Comparison of ENCODE assay signal across 15 cellular contexts in genomic region chr5:43674536-43674935, GRCh38.
"Had no signal": no experiment of that assay in that cellular context is flagged by ENCODE, and none has a peak within 500 bp of the region (broad histone marks: within the 10 kb centered on the region; RNA-seq: fewer than 3 reads in every experiment).

No MANE protein-coding gene starts in this region.

- H3K27ac Mint-ChIP-seq: activated naive CD4-positive, alpha-beta T cell treated with anti-CD3 and anti-CD28 coated beads for 36 hours; activated T-helper 2 cell treated with anti-CD3 and anti-CD28 coated beads, Interferon-gamma antibody, Interleukin-2, Interleukin-4, amounts not matched to agents 10 μg/mL and 5 μg/mL and 100 μg/mL, durations not matched to agents 14 hours and 24 hours and 36 hours; naive B cell; stimulated activated memory B cell treated with anti-CD40 and anti-IgM and Interleukin-4, amounts not matched to agents 10 μg/mL and 1 μg/mL and 100 μg/mL, for 72 hours had no signal

- H3K27me3 Mint-ChIP-seq: naive B cell; stimulated activated memory B cell treated with anti-CD40 and anti-IgM and Interleukin-4, amounts not matched to agents 10 μg/mL and 1 μg/mL and 100 μg/mL, for 72 hours had no signal

- H3K4me1 ChIP-seq: gastroesophageal sphincter, left lung, parathyroid adenoma, thyroid gland had no signal

- H3K9ac ChIP-seq: parathyroid adenoma had no signal

- H3K9me3 Mint-ChIP-seq: activated naive CD4-positive, alpha-beta T cell treated with anti-CD3 and anti-CD28 coated beads for 36 hours; activated T-helper 2 cell treated with anti-CD3 and anti-CD28 coated beads, Interferon-gamma antibody, Interleukin-2, Interleukin-4, amounts not matched to agents 10 μg/mL and 5 μg/mL and 100 μg/mL, durations not matched to agents 14 hours and 24 hours and 36 hours; stimulated activated memory B cell treated with anti-CD40 and anti-IgM and Interleukin-4, amounts not matched to agents 10 μg/mL and 1 μg/mL and 100 μg/mL, for 72 hours had no signal

- H3K9me3 ChIP-seq: body of pancreas, gastroesophageal sphincter, left lung, thyroid gland had no signal

- H3K27me3 ChIP-seq: body of pancreas, gastroesophageal sphincter, left lung, thyroid gland had no signal

- H3K4me3 Mint-ChIP-seq: activated naive CD4-positive, alpha-beta T cell treated with anti-CD3 and anti-CD28 coated beads for 36 hours; naive B cell; stimulated activated memory B cell treated with anti-CD40 and anti-IgM and Interleukin-4, amounts not matched to agents 10 μg/mL and 1 μg/mL and 100 μg/mL, for 72 hours had no signal

- DNase-seq: activated CD4-positive, alpha-beta T cell treated with anti-CD3 and anti-CD28 coated beads for 1 hour; activated CD4-positive, alpha-beta T cell treated with anti-CD3 and anti-CD28 coated beads, Interleukin-2, amount 50 U/mL, for 4 hours; activated naive CD4-positive, alpha-beta T cell treated with anti-CD3 and anti-CD28 coated beads for 36 hours; body of pancreas; central memory CD4-positive, alpha-beta T cell; effector CD4-positive, alpha-beta T cell; left lung; mammary epithelial cell; naive B cell; thyroid gland had no signal

- H3K4me3 ChIP-seq: body of pancreas, coronary artery, gastroesophageal sphincter, left lung, thyroid gland had no signal
